ENCODE assay signal across 8 cellular contexts in the genomic region with DNA sequence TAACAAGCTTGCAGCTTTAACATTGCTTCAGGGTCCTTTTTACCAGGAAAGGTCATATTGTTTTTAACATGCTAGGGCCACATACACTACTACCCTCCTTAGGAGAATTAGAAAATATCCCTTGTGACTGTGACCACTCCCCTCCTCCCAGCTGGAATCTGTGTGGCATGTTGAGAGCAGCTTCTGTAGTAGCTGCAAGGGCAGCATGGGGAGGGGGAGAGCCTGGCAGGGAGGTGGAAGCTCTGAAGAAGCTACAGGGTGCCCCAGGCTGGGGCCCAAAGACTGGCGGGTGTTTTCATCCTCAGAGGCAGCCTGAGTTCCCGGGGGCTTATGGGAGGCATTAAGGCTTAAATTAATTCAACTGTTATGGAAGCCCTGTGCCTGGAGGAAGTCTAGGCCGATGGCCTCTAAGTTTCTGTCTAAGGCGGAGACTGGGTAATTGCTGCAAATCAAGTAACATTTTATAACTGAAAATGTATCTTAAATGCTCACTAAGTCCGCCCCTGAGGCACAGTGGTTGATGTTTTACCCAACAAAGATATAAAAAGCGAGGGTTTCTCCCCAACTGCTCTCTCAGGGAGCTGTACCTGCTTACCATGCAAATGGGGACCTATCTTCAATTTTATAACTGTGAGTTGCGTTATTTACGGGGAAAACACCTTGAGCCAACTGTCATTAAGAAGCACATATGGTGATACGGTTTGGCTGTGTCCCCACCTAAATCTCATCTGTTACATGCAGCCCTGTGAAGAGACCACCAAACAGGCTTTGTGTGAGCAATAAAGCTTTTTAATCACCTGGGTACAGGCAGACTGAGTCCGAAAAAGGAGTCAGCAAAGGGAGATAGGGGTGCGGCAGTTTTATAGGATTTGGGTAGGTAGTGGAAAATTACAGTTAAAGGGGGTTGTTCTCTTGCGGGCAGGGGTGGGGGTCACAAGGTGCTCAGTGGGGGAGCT. TPM values are rescaled to one million over a fixed set of nuclear protein-coding genes. Genes with fewer than 3 reads are reported as not detected.
DNase-seq lines count a peak whose midpoint lies in the region; ATAC-seq and TF ChIP-seq lines count a peak whose summit lies in the region.

No MANE protein-coding gene starts in this region.

- peak; percentile 35 for TF ChIP-seq POLR2A in GM18505 (IDR thresholded peaks at IDR 0.05; ENCODE audit: borderline replicate concordance, extremely low read depth, insufficient read depth, insufficient read length)
- TF ChIP-seq POLR2A in lower leg skin (IDR thresholded peaks at IDR 0.05): no peak

- H3K4me3 ChIP-seq in osteoblast (ENCODE audit: insufficient read depth, low read length) (no peak overlapping the region), lower leg skin (ENCODE audit: low read depth, poor library complexity, severe bottlenecking) (no peak overlapping the region)

- CTCF ChIA-PET in Calu3 (lab: Charles Lee): no interaction called here

- H3K4me1 ChIP-seq in osteoblast (ENCODE audit: insufficient read depth, low read length): no peaks in the 10 kb centered on the region

- H3K79me2 ChIP-seq in osteoblast (ENCODE audit: insufficient read depth, low read length): peaks cover 23% of the 10 kb centered on the region

- peaks cover 25% of the 10 kb centered on the region for H3K4me1 Mint-ChIP-seq in Calu3 (ENCODE audit: low read depth, unreplicated experiment)

- BruUV-seq in Calu3 (replicated peaks; lab: Mats Ljungman, UMichigan): no TSS peak

- intact Hi-C loops in left colon (cut with DNase I, micrococcal nuclease): no loop called here
- intact Hi-C loops in Calu3 (cut with micrococcal nuclease; ENCODE audit: unreplicated experiment): no loop called here
- intact Hi-C loops in lower leg skin (cut with DNase I; ENCODE audit: low total_unique reads): no loop called here

- no peak overlapping the region for H3K4me2 ChIP-seq in osteoblast (ENCODE audit: insufficient read depth, low read length)

- H3K27ac Mint-ChIP-seq in Calu3 (ENCODE audit: unreplicated experiment): no peak overlapping the region

- no peak overlapping the region for H3K27ac ChIP-seq in osteoblast (ENCODE audit: low read depth, low read length)

- no peaks in the 10 kb centered on the region for H3K9me3 ChIP-seq in osteoblast (ENCODE audit: low read depth, low read length)

- H4K20me1 ChIP-seq in osteoblast (ENCODE audit: insufficient read depth, low read length): peaks cover 7% of the 10 kb centered on the region

- no peak for DNase-seq in left colon
- DNase-seq in osteoblast (ENCODE audit: insufficient read length, low spot score, missing footprints): no peak
- DNase-seq in Calu3: no peak
- no peak for DNase-seq in cerebellum (ENCODE audit: low spot score)
- no peak for DNase-seq in lower leg skin (ENCODE audit: low spot score in 2 of 2)

- no peaks in the 10 kb centered on the region for H3K36me3 Mint-ChIP-seq in Calu3 (ENCODE audit: insufficient read depth, unreplicated experiment)

- H3K36me3 ChIP-seq in osteoblast (ENCODE audit: insufficient read depth, low read length): no peaks in the 10 kb centered on the region

- ATAC-seq in GM18505 (IDR thresholded peaks at IDR 0.05; ENCODE audit: unreplicated experiment) (peak; percentile 65), GM21447 (IDR thresholded peaks at IDR 0.05; ENCODE audit: unreplicated experiment) (peak; percentile 71), HG03469 (IDR thresholded peaks at IDR 0.05; ENCODE audit: unreplicated experiment) (peak; percentile 56), left colon (peak; percentile 29)

- no peak overlapping the region for H2AFZ ChIP-seq in osteoblast (ENCODE audit: low read length)

- no peaks in the 10 kb centered on the region for H3K9me3 Mint-ChIP-seq in Calu3 (ENCODE audit: low read depth, unreplicated experiment)

- no peaks in the 10 kb centered on the region for H3K27me3 ChIP-seq in osteoblast (ENCODE audit: insufficient read depth, low read length)

- WGBS in lower leg skin, 2 donors: 88% methylated on average over 10 to 12 of the region's 12 CpGs

- TF ChIP-seq CTCF in osteoblast (IDR thresholded peaks at IDR 0.05; ENCODE audit: extremely low read depth, low read depth, low read length) (no peak), Calu3 (IDR thresholded peaks at IDR 0.05; ENCODE audit: unreplicated experiment) (no peak), lower leg skin (IDR thresholded peaks at IDR 0.05) (no peak)

- no peak overlapping the region for H3K4me3 Mint-ChIP-seq in Calu3 (ENCODE audit: low read depth, unreplicated experiment)

- no peaks in the 10 kb centered on the region for H3K27me3 Mint-ChIP-seq in Calu3 (ENCODE audit: unreplicated experiment)

RNA-seq across cellular contexts. Expression of gene STS, which starts 37.4 kb away (rescaled TPM):
- total RNA-seq in left colon (10 to 100 TPM; 13.7 to 34.9 TPM), osteoblast (10.9 and 15.0 TPM in 2 replicates), Calu3 (2022) (11.4 and 14.1 TPM in 2 replicates), cerebellum (8.9 TPM), lower leg skin (10 to 100 TPM; 11.3 to 15.7 (median 12.8) TPM)

RNA-seq across cellular contexts. Expression of gene PUDP, which starts 37.8 kb away (rescaled TPM):
- total RNA-seq in left colon (10 to 100 TPM; 47.3 to 48.8 TPM), osteoblast (6.5 and 9.4 TPM in 2 replicates), Calu3 (2022) (30.6 and 36.6 TPM in 2 replicates), cerebellum (10.1 TPM), lower leg skin (10 to 100 TPM in 1 of 4 donors, 1 to 10 TPM in 3; 5.7 to 10.7 (median 7.9) TPM)
